8 cellular contexts compared by ENCODE assay signal in the genomic region with DNA sequence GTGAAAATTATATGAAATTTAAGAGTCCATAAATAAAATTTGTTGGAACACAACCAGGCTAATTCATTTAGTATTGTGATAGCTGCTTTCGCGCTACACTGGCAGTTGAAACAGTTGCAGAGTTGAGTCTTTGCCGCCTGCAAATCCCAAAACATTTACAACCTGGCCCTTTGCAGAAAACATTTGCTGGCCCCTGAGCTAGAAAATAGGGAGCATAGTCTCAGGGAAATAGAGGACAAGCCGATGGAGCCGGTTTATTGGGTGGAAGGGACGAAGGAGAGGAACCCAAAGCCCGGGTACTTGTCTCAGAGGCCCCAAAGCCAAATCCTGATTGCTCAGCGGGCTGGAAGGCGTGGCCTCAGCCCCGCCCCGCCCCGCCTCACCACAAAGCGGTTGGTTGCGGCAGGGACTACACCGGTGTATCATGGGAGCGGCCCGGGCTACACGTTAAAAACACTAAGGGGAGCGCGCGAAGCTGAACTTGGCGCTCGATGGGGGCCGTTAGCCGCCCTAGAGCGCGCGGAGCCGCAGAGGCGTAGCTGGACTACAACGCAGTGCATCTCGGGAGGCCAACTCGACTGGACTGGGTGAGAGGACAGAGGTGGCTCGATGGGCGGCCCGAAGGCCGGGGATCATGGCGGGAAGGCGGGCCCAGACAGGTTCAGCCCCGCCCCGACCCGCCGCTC. TPM values are rescaled to one million over a fixed set of nuclear protein-coding genes. Genes with fewer than 3 reads are reported as not detected.
A peak's percentile ranks its signal among the peaks of the same experiment; 100 is the strongest.
DNase-seq lines count a peak whose midpoint lies in the region; ATAC-seq, FAIRE-seq and TF ChIP-seq lines count a peak whose summit lies in the region.

No MANE protein-coding gene starts in this region.

- H3K27ac ChIP-seq in AG04450 (ENCODE audit: low read depth, low read length) (peak overlapping the region; percentile 94), WERI-Rb-1 (peak overlapping the region; percentile 92), smooth muscle cell (ENCODE audit: low read depth) (peak overlapping the region; percentile 52)

- ATAC-seq in GM18907 (IDR thresholded peaks at IDR 0.05; ENCODE audit: unreplicated experiment) (peak; percentile 82), HG03139 (IDR thresholded peaks at IDR 0.05; ENCODE audit: unreplicated experiment) (peak; percentile 85)

- peak overlapping the region; percentile 67 to 93 (median 89) for H3K27ac Mint-ChIP-seq in immature natural killer cell

- H3K4me3 ChIP-seq in AG04450 (ENCODE audit: low read depth, low read length) (peak overlapping the region; percentile 71), WERI-Rb-1 (ENCODE audit: low read depth, low read length) (peak overlapping the region; percentile 77), bronchial epithelial cell (ENCODE audit: low read depth, low read length) (peak overlapping the region; percentile 71), smooth muscle cell (peak overlapping the region; percentile 64)

- peak overlapping the region; percentile 91 for H3K4me2 ChIP-seq in smooth muscle cell

- no peak for TF ChIP-seq CTCF in AG04450 (IDR thresholded peaks at IDR 0.05; ENCODE audit: low read depth, low read length)
- TF ChIP-seq CTCF in WERI-Rb-1 (IDR thresholded peaks at IDR 0.05; ENCODE audit: low read depth, low read length): no peak
- TF ChIP-seq CTCF in bronchial epithelial cell (IDR thresholded peaks at IDR 0.05; ENCODE audit: insufficient read depth, low read length, severe bottlenecking): no peak
- no peak for TF ChIP-seq CTCF in smooth muscle cell (IDR thresholded peaks at IDR 0.05; ENCODE audit: borderline replicate concordance, insufficient read depth, poor library complexity, severe bottlenecking)

- POLR2A ChIA-PET in AG04450 (lab: Yijun Ruan, JAX): interaction anchor here (0.5 to 1.4 kb wide), 4 partner anchors 14 to 94 kb away, joined by 3 to 4 read pairs (median 3); a partner anchor contains a TSS

- H3K27me3 ChIP-seq in AG04450 (ENCODE audit: control insufficient read depth, insufficient read depth, low read length) (no peaks in the 10 kb centered on the region), WERI-Rb-1 (ENCODE audit: insufficient read depth, low read depth, severe bottlenecking) (no peaks in the 10 kb centered on the region), bronchial epithelial cell (ENCODE audit: control insufficient read depth, insufficient read depth, low read length) (no peaks in the 10 kb centered on the region), smooth muscle cell (ENCODE audit: low read depth) (no peaks in the 10 kb centered on the region)

- H3K4me1 Mint-ChIP-seq in immature natural killer cell: peaks cover 13 to 16% of the 10 kb centered on the region in 2 donors

- peak overlapping the region; percentile 90 to 95 (median 92) for H3K4me3 Mint-ChIP-seq in immature natural killer cell

- no peaks in the 10 kb centered on the region for H3K4me1 ChIP-seq in smooth muscle cell (ENCODE audit: low read depth)

- DNase-seq in AG04450 (ENCODE audit: low read depth, low spot score): peak; percentile 83
- peak; percentile 95 for DNase-seq in NCI-H2196 treated with DMSO at 0.1 percent for 48 hours (lab: John Stamatoyannopoulos, UW; ENCODE audit: unreplicated experiment)
- DNase-seq in WERI-Rb-1: peak; percentile 98
- DNase-seq in bronchial epithelial cell (ENCODE audit: low read depth): peak; percentile 85
- DNase-seq in immature natural killer cell: peak; percentile 83 to 87 (median 87)
- peak; percentile 79 for DNase-seq in smooth muscle cell (lab: John Stamatoyannopoulos, UW; ENCODE audit: unreplicated experiment)

- 7% methylated on average over 35 of the region's 43 CpGs for WGBS in smooth muscle cell (ENCODE audit: low lambda C conversion rate)

- peaks cover 48% of the 10 kb centered on the region for H3K36me3 ChIP-seq in WERI-Rb-1
- peaks cover 10% of the 10 kb centered on the region for H3K36me3 ChIP-seq in bronchial epithelial cell (ENCODE audit: control insufficient read depth, insufficient read depth, low read length)
- H3K36me3 ChIP-seq in smooth muscle cell (ENCODE audit: low read depth): no peaks in the 10 kb centered on the region

- CTCF ChIA-PET in AG04450 (lab: Charles Lee): interaction anchor here (0.6 to 1.9 kb wide), 3 partner anchors 12 to 686 kb away, joined by 3 to 7 read pairs (median 4); a partner anchor contains a TSS

- H3K9me3 ChIP-seq in AG04450 (ENCODE audit: control insufficient read depth, insufficient read depth, low read length): no peaks in the 10 kb centered on the region; the same call in 1 of the 2 replicates
- H3K9me3 ChIP-seq in WERI-Rb-1 (ENCODE audit: severe bottlenecking): no peaks in the 10 kb centered on the region
- H3K9me3 ChIP-seq in smooth muscle cell (replicated peaks; ENCODE audit: low read depth): no peaks in the 10 kb centered on the region

- H3K27me3 Mint-ChIP-seq in immature natural killer cell (ENCODE audit: low read depth in 3 of 3): peaks cover 0 to 7% (median 1%) of the 10 kb centered on the region in 3 donors

- peak overlapping the region; percentile 53 for H2AFZ ChIP-seq in smooth muscle cell (ENCODE audit: low read depth)

- H4K20me1 ChIP-seq in smooth muscle cell (ENCODE audit: low read depth): no peaks in the 10 kb centered on the region

- H3F3A ChIP-seq in smooth muscle cell (ENCODE audit: low read depth): peaks cover 5% of the 10 kb centered on the region

- FAIRE-seq in bronchial epithelial cell (lab: Jason Lieb, UNC): no peak

- H3K36me3 Mint-ChIP-seq in immature natural killer cell: peaks cover 0 to 5% (median 4%) of the 10 kb centered on the region in 3 donors

- no peak overlapping the region for H3K9ac ChIP-seq in smooth muscle cell (ENCODE audit: low read depth)

- H3K79me2 ChIP-seq in smooth muscle cell (ENCODE audit: low read depth): peaks cover 5% of the 10 kb centered on the region

- no peaks in the 10 kb centered on the region for H3K9me3 Mint-ChIP-seq in immature natural killer cell

RNA-seq across cellular contexts. Expression of a gene that starts 0.3 kb away (rescaled TPM):
- 4.5 and 5.3 TPM in 2 replicates for polyA plus RNA-seq in AG04450 (2011; rRNA removed)
- polyA minus RNA-seq in AG04450 (2011; rRNA and poly(A)+ RNA removed): 2.3 and 3.3 TPM in 2 replicates
- total RNA-seq in bronchial epithelial cell: 10.4 and 15.5 TPM in 2 replicates
- polyA plus RNA-seq in immature natural killer cell: 10 to 100 TPM in 1 of 3 donors, 1 to 10 TPM in 2; 3.8 to 11.7 (median 9.2) TPM
- 7.4 and 7.6 TPM in 2 replicates for total RNA-seq in smooth muscle cell
- polyA plus RNA-seq in smooth muscle cell: 26.2 and 33.3 TPM in 2 replicates

RNA-seq across cellular contexts. Expression of a gene that starts 13.4 kb away (rescaled TPM):
- polyA plus RNA-seq in AG04450 (2011; rRNA removed) (8.0 and 10.5 TPM in 2 replicates), immature natural killer cell (10 to 100 TPM; 14.5 to 20.6 (median 19.9) TPM), smooth muscle cell (24.7 and 25.1 TPM in 2 replicates)
- 1.3 and 3.6 TPM in 2 replicates for polyA minus RNA-seq in AG04450 (2011; rRNA and poly(A)+ RNA removed)
- total RNA-seq in bronchial epithelial cell (15.5 and 18.1 TPM in 2 replicates), smooth muscle cell (9.4 and 14.8 TPM in 2 replicates)

RNA-seq across cellular contexts. Expression of a gene that starts 17.7 kb away (rescaled TPM):
- polyA plus RNA-seq in AG04450 (2011; rRNA removed): 9.4 and 12.0 TPM in 2 replicates
- polyA minus RNA-seq in AG04450 (2011; rRNA and poly(A)+ RNA removed): 3.6 and 7.7 TPM in 2 replicates
- 16.6 and 22.7 TPM in 2 replicates for total RNA-seq in bronchial epithelial cell
- 100 to 1,000 TPM in 1 of 3 donors, 10 to 100 TPM in 2; 64.4 to 103 (median 88.7) TPM for polyA plus RNA-seq in immature natural killer cell
- 1.0 and 1.8 TPM in 2 replicates for total RNA-seq in smooth muscle cell
- 2.0 and 7.0 TPM in 2 replicates for polyA plus RNA-seq in smooth muscle cell

RNA-seq across cellular contexts. Expression of a gene that starts 26.7 kb away (rescaled TPM):
- polyA plus RNA-seq in AG04450 (2011; rRNA removed) (60.7 and 76.5 TPM in 2 replicates), immature natural killer cell (100 to 1,000 TPM in 1 of 3 donors, 10 to 100 TPM in 2; 79.1 to 101 (median 80.1) TPM), smooth muscle cell (116 and 122 TPM in 2 replicates)
- 23.3 and 24.2 TPM in 2 replicates for polyA minus RNA-seq in AG04450 (2011; rRNA and poly(A)+ RNA removed)
- total RNA-seq in bronchial epithelial cell (71.0 and 76.1 TPM in 2 replicates), smooth muscle cell (61.0 and 83.3 TPM in 2 replicates)

RNA-seq across cellular contexts. Expression of a gene that starts 43.2 kb away (rescaled TPM):
- polyA plus RNA-seq in AG04450 (2011; rRNA removed) (4.2 and 5.2 TPM in 2 replicates), immature natural killer cell (1 to 10 TPM; 1.8 to 2.9 (median 2.4) TPM), smooth muscle cell (8.5 and 11.2 TPM in 2 replicates)
- 3.2 and 4.9 TPM in 2 replicates for polyA minus RNA-seq in AG04450 (2011; rRNA and poly(A)+ RNA removed)
- total RNA-seq in bronchial epithelial cell (0.26 and 0.53 TPM in 2 replicates), smooth muscle cell (8.0 and 8.3 TPM in 2 replicates)

Comparison
In these comparisons a context has a peak if more than half of its experiments do, and no peak if none do; other contexts are left out.
1. Peak in every context shown above with its lines: DNase-seq, ATAC-seq, H3K4me3 ChIP-seq and H3K27ac ChIP-seq.